In genomic region chr2:162234620-162235462, GRCh38 we compare ENCODE assay signal across 19 cellular contexts.
"Had no signal": no experiment of that assay in that cellular context is flagged by ENCODE, and none has a peak within 500 bp of the region (broad histone marks: within the 10 kb centered on the region; RNA-seq: fewer than 3 reads in every experiment).

No MANE protein-coding gene starts in this region.

- H3K4me1 Mint-ChIP-seq: central memory CD8-positive, alpha-beta T cell; memory B cell; naive B cell; stimulated activated effector memory CD8-positive, alpha-beta T cell treated with anti-CD3 and anti-CD28 coated beads, Interleukin-12 subunit alpha, Interleukin-12 subunit beta, amount 100 ng/mL, for 72 hours had no signal

- H3K27ac ChIP-seq: heart left ventricle, lower lobe of right lung, neutrophil, testis, tibial nerve had no signal

- H3K4me1 ChIP-seq: lower lobe of right lung, testis had no signal

- H3K36me3 ChIP-seq: heart left ventricle, lower lobe of right lung, neutrophil, tibial nerve had no signal

- H3K27me3 ChIP-seq: heart left ventricle, neutrophil, testis, tibial nerve had no signal

- H3K4me3 Mint-ChIP-seq: central memory CD8-positive, alpha-beta T cell; memory B cell; naive B cell; nephron; stimulated activated effector memory CD8-positive, alpha-beta T cell treated with anti-CD3 and anti-CD28 coated beads, Interleukin-12 subunit alpha, Interleukin-12 subunit beta, amount 100 ng/mL, for 72 hours; stimulated activated naive CD8-positive, alpha-beta T cell treated with anti-CD3 and anti-CD28 coated beads, Interleukin-15, Interleukin-2, amounts not matched to agents 100 ng/mL and 50 ng/mL, for 24 hours had no signal

- DNase-seq: effector memory CD4-positive, alpha-beta T cell; hippocampal formation; kidney glomerular epithelial cell; lower lobe of right lung; midbrain; naive B cell; stimulated activated CD4-positive, alpha-beta T cell treated with anti-CD3 and anti-CD28 coated beads, Interleukin-4, amount 100 ng/mL, for 1 hour; stimulated activated CD8-positive, alpha-beta memory T cell treated with anti-CD3 and anti-CD28 coated beads, Interleukin-4, amount 100 ng/mL, for 48 hours had no signal

- ATAC-seq: esophagus mucosa; heart left ventricle; left lobe of liver; lower lobe of right lung; stimulated activated effector memory CD8-positive, alpha-beta T cell treated with anti-CD3 and anti-CD28 coated beads, Interleukin-12 subunit alpha, Interleukin-12 subunit beta, amount 100 ng/mL, for 72 hours had no signal

- H3K9me3 ChIP-seq: heart left ventricle, lower lobe of right lung, neutrophil, testis had no signal

- H3K9me3 Mint-ChIP-seq: central memory CD8-positive, alpha-beta T cell; memory B cell had no signal

- H3K27ac Mint-ChIP-seq: memory B cell; naive B cell; nephron; stimulated activated effector memory CD8-positive, alpha-beta T cell treated with anti-CD3 and anti-CD28 coated beads, Interleukin-12 subunit alpha, Interleukin-12 subunit beta, amount 100 ng/mL, for 72 hours; stimulated activated naive CD8-positive, alpha-beta T cell treated with anti-CD3 and anti-CD28 coated beads, Interleukin-15, Interleukin-2, amounts not matched to agents 100 ng/mL and 50 ng/mL, for 24 hours had no signal

- H3K4me3 ChIP-seq: heart left ventricle, lower lobe of right lung, tibial nerve had no signal
